ENCODE assay signal across 1 cellular context in the genomic region with DNA sequence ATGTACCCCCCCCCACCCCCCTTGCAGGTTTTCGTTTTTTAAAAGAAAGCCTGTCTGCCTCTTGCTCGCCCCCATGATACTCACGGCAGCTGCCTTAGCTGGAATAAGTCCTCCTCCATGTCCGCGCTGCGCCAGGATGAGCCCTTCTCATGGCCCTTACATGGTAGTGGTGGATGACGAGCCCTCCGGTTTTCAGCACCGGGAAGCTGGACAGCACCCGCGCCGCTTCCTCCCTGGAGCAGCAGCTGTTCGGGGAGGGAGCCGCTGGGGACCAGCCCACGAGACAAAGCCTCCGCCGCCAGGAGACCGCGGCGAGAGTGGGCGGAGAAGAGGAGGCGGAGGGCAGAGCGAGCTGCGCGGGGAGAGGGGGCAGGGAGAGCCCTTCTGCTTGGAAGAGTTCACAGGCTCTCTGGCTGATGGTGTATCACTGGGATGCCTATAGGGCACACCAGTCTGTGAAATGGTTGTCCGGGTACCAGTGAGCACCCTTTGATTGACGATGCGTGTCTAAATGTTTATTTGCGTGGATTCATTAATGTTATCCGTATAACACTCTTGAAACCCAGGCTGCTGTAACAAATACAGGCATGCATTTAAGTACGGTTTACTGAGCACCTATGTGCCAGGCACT.
TF ChIP-seq lines count a peak whose summit lies in the region.

A gene with protein sequence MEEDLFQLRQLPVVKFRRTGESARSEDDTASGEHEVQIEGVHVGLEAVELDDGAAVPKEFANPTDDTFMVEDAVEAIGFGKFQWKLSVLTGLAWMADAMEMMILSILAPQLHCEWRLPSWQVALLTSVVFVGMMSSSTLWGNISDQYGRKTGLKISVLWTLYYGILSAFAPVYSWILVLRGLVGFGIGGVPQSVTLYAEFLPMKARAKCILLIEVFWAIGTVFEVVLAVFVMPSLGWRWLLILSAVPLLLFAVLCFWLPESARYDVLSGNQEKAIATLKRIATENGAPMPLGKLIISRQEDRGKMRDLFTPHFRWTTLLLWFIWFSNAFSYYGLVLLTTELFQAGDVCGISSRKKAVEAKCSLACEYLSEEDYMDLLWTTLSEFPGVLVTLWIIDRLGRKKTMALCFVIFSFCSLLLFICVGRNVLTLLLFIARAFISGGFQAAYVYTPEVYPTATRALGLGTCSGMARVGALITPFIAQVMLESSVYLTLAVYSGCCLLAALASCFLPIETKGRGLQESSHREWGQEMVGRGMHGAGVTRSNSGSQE (minus strand): TSS at position 319 of the 631 bp plus-strand sequence. CDS start 200 bp downstream, at position 119.

TF ChIP-seq in HepG2, 621 proteins besides CTCF, POLR2A, EP300 and RAD21 (continued from another document and continues in another):
- peak; percentile 88 for TF ChIP-seq ZBTB26 (CRISPR knock-in tag; IDR thresholded peaks at IDR 0.05; ENCODE audit: borderline replicate concordance)
- TF ChIP-seq, protein P1, sequence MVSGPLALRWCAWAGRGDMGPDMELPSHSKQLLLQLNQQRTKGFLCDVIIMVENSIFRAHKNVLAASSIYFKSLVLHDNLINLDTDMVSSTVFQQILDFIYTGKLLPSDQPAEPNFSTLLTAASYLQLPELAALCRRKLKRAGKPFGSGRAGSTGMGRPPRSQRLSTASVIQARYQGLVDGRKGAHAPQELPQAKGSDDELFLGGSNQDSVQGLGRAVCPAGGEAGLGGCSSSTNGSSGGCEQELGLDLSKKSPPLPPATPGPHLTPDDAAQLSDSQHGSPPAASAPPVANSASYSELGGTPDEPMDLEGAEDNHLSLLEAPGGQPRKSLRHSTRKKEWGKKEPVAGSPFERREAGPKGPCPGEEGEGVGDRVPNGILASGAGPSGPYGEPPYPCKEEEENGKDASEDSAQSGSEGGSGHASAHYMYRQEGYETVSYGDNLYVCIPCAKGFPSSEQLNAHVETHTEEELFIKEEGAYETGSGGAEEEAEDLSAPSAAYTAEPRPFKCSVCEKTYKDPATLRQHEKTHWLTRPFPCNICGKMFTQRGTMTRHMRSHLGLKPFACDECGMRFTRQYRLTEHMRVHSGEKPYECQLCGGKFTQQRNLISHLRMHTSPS (CRISPR knock-in tag; IDR thresholded peaks at IDR 0.05; ENCODE audit: low read depth) = no peak
- TF ChIP-seq RFX5 (IDR thresholded peaks at IDR 0.05; ENCODE audit: low read depth, low read length) = no peak
- TF ChIP-seq SOX6 (IDR thresholded peaks at IDR 0.05) = no peak
- 0 out of 2 replicates have a peak, but pooled peaks have one; percentile 21 for TF ChIP-seq SOX6 (CRISPR knock-in tag; IDR thresholded peaks at IDR 0.05)
- TF ChIP-seq, protein P2, sequence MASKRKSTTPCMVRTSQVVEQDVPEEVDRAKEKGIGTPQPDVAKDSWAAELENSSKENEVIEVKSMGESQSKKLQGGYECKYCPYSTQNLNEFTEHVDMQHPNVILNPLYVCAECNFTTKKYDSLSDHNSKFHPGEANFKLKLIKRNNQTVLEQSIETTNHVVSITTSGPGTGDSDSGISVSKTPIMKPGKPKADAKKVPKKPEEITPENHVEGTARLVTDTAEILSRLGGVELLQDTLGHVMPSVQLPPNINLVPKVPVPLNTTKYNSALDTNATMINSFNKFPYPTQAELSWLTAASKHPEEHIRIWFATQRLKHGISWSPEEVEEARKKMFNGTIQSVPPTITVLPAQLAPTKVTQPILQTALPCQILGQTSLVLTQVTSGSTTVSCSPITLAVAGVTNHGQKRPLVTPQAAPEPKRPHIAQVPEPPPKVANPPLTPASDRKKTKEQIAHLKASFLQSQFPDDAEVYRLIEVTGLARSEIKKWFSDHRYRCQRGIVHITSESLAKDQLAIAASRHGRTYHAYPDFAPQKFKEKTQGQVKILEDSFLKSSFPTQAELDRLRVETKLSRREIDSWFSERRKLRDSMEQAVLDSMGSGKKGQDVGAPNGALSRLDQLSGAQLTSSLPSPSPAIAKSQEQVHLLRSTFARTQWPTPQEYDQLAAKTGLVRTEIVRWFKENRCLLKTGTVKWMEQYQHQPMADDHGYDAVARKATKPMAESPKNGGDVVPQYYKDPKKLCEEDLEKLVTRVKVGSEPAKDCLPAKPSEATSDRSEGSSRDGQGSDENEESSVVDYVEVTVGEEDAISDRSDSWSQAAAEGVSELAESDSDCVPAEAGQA (IDR thresholded peaks at IDR 0.05; ENCODE audit: low read depth) = no peak
- TF ChIP-seq, protein P2 (CRISPR knock-in tag; IDR thresholded peaks at IDR 0.05; ENCODE audit: borderline replicate concordance) = 0 out of 2 replicates have a peak, but pooled peaks have one; percentile 78
- TF ChIP-seq TMF1 (CRISPR knock-in tag; IDR thresholded peaks at IDR 0.05; ENCODE audit: low read depth) = peak; percentile 94
- TF ChIP-seq IRX3 (CRISPR knock-in tag; IDR thresholded peaks at IDR 0.05; ENCODE audit: borderline replicate concordance, low read depth) = peak; percentile 90; the same call in 1 of the 2 replicates
- TF ChIP-seq HOXA9 (CRISPR knock-in tag; IDR thresholded peaks at IDR 0.05; ENCODE audit: borderline replicate concordance) = peak; percentile 83; the same call in 1 of the 2 replicates
- peak; percentile 85 for TF ChIP-seq ZNF205 (CRISPR knock-in tag; IDR thresholded peaks at IDR 0.05)
- TF ChIP-seq ZNF17 (CRISPR knock-in tag; IDR thresholded peaks at IDR 0.05) = 0 out of 2 replicates have a peak, but pooled peaks have one; percentile 47
- no peak for TF ChIP-seq DNMT1 (CRISPR knock-in tag; IDR thresholded peaks at IDR 0.05)
- TF ChIP-seq, protein P3, sequence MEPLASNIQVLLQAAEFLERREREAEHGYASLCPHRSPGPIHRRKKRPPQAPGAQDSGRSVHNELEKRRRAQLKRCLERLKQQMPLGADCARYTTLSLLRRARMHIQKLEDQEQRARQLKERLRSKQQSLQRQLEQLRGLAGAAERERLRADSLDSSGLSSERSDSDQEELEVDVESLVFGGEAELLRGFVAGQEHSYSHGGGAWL (CRISPR knock-in tag; IDR thresholded peaks at IDR 0.05) = peak; percentile 95
- TF ChIP-seq, protein P4, sequence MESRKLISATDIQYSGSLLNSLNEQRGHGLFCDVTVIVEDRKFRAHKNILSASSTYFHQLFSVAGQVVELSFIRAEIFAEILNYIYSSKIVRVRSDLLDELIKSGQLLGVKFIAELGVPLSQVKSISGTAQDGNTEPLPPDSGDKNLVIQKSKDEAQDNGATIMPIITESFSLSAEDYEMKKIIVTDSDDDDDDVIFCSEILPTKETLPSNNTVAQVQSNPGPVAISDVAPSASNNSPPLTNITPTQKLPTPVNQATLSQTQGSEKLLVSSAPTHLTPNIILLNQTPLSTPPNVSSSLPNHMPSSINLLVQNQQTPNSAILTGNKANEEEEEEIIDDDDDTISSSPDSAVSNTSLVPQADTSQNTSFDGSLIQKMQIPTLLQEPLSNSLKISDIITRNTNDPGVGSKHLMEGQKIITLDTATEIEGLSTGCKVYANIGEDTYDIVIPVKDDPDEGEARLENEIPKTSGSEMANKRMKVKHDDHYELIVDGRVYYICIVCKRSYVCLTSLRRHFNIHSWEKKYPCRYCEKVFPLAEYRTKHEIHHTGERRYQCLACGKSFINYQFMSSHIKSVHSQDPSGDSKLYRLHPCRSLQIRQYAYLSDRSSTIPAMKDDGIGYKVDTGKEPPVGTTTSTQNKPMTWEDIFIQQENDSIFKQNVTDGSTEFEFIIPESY (CRISPR knock-in tag; IDR thresholded peaks at IDR 0.05) = 0 out of 2 replicates have a peak, but pooled peaks have one; percentile 14
- TF ChIP-seq ZSCAN29 (CRISPR knock-in tag; conservative IDR thresholded peaks at IDR 0.05) = no peak
- TF ChIP-seq NR2F2 (IDR thresholded peaks at IDR 0.05; ENCODE audit: borderline replicate concordance, low read depth) = no peak
- TF ChIP-seq ARID3A (IDR thresholded peaks at IDR 0.05; ENCODE audit: low read depth, low read length) = no peak
- TF ChIP-seq ZNF350 (CRISPR knock-in tag; IDR thresholded peaks at IDR 0.05; ENCODE audit: borderline replicate concordance, low read depth) = no peak
- TF ChIP-seq, protein P5, sequence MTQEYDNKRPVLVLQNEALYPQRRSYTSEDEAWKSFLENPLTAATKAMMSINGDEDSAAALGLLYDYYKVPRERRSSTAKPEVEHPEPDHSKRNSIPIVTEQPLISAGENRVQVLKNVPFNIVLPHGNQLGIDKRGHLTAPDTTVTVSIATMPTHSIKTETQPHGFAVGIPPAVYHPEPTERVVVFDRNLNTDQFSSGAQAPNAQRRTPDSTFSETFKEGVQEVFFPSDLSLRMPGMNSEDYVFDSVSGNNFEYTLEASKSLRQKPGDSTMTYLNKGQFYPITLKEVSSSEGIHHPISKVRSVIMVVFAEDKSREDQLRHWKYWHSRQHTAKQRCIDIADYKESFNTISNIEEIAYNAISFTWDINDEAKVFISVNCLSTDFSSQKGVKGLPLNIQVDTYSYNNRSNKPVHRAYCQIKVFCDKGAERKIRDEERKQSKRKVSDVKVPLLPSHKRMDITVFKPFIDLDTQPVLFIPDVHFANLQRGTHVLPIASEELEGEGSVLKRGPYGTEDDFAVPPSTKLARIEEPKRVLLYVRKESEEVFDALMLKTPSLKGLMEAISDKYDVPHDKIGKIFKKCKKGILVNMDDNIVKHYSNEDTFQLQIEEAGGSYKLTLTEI (CRISPR knock-in tag; conservative IDR thresholded peaks at IDR 0.05) = no peak
- TF ChIP-seq JARID2 (CRISPR knock-in tag; IDR thresholded peaks at IDR 0.05; ENCODE audit: insufficient replicate concordance) = no peak
- 0 out of 2 replicates have a peak, but pooled peaks have one; percentile 31 for TF ChIP-seq NR2C2 (CRISPR knock-in tag; IDR thresholded peaks at IDR 0.05; ENCODE audit: borderline replicate concordance)
- TF ChIP-seq, protein P6, sequence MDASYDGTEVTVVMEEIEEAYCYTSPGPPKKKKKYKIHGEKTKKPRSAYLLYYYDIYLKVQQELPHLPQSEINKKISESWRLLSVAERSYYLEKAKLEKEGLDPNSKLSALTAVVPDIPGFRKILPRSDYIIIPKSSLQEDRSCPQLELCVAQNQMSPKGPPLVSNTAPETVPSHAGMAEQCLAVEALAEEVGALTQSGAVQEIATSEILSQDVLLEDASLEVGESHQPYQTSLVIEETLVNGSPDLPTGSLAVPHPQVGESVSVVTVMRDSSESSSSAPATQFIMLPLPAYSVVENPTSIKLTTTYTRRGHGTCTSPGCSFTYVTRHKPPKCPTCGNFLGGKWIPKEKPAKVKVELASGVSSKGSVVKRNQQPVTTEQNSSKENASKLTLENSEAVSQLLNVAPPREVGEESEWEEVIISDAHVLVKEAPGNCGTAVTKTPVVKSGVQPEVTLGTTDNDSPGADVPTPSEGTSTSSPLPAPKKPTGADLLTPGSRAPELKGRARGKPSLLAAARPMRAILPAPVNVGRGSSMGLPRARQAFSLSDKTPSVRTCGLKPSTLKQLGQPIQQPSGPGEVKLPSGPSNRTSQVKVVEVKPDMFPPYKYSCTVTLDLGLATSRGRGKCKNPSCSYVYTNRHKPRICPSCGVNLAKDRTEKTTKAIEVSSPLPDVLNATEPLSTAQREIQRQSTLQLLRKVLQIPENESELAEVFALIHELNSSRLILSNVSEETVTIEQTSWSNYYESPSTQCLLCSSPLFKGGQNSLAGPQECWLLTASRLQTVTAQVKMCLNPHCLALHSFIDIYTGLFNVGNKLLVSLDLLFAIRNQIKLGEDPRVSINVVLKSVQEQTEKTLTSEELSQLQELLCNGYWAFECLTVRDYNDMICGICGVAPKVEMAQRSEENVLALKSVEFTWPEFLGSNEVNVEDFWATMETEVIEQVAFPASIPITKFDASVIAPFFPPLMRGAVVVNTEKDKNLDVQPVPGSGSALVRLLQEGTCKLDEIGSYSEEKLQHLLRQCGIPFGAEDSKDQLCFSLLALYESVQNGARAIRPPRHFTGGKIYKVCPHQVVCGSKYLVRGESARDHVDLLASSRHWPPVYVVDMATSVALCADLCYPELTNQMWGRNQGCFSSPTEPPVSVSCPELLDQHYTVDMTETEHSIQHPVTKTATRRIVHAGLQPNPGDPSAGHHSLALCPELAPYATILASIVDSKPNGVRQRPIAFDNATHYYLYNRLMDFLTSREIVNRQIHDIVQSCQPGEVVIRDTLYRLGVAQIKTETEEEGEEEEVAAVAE (CRISPR knock-in tag; IDR thresholded peaks at IDR 0.05; ENCODE audit: borderline replicate concordance) = peak; percentile 89
- TF ChIP-seq RARG (CRISPR knock-in tag; IDR thresholded peaks at IDR 0.05; ENCODE audit: low read depth) = no peak
- no peak for TF ChIP-seq ZNF10 (CRISPR knock-in tag; IDR thresholded peaks at IDR 0.05; ENCODE audit: borderline replicate concordance, low read depth)
- TF ChIP-seq MLLT10 (CRISPR knock-in tag; IDR thresholded peaks at IDR 0.05) = no peak
- peak; percentile 87 for TF ChIP-seq TOPORS (CRISPR knock-in tag; IDR thresholded peaks at IDR 0.05)
